ENCODE assay signal across 23 cellular contexts in genomic region chr7:29920491-29920890, GRCh38.
"Had no signal": no experiment of that assay in that cellular context is flagged by ENCODE, and none has a peak within 500 bp of the region (broad histone marks: within the 10 kb centered on the region; RNA-seq: fewer than 3 reads in every experiment).

No MANE protein-coding gene starts in this region.

- H3K9me3 ChIP-seq: body of pancreas, esophagus muscularis mucosa, psoas muscle, right atrium auricular region, suprapubic skin, tibial artery had no signal

- H3K27me3 ChIP-seq: body of pancreas, esophagus muscularis mucosa, foreskin keratinocyte, right atrium auricular region, suprapubic skin, tibial artery had no signal

- H3K27ac ChIP-seq: body of pancreas, esophagus muscularis mucosa, foreskin keratinocyte, parathyroid adenoma, psoas muscle, right atrium auricular region, suprapubic skin, tibial artery had no signal

- DNase-seq: activated CD4-positive, alpha-beta T cell treated with anti-CD3 and anti-CD28 coated beads for 4 hours; activated CD4-positive, alpha-beta T cell treated with anti-CD3 and anti-CD28 coated beads, Interleukin-2, amount 50 U/mL, for 4 hours; activated naive CD4-positive, alpha-beta T cell; activated T-cell treated with anti-CD3 and anti-CD28 coated beads for 4 hours; activated T-cell treated with anti-CD3 and anti-CD28 coated beads, Interleukin-2, amount 50 U/mL, for 72 hours; aorta; body of pancreas; cortex of kidney; effector memory CD8-positive, alpha-beta T cell; foreskin keratinocyte; left colon; midbrain; naive thymus-derived CD8-positive, alpha-beta T cell; occipital lobe; psoas muscle; stimulated activated CD4-positive, alpha-beta T cell treated with anti-CD3 and anti-CD28 coated beads, Interleukin-15, amount 100 ng/mL, for 24 hours; stimulated activated CD4-positive, alpha-beta T cell treated with anti-CD3 and anti-CD28 coated beads, Interleukin-2, amount 100 ng/mL, for 24 hours; stimulated activated naive CD4-positive, alpha-beta T cell; tibial artery had no signal

- H3K4me3 ChIP-seq: body of pancreas, esophagus muscularis mucosa, psoas muscle, right atrium auricular region, suprapubic skin, tibial artery had no signal

- H3K4me1 ChIP-seq: body of pancreas, foreskin keratinocyte, parathyroid adenoma, psoas muscle, suprapubic skin had no signal
